Comparison of ENCODE assay signal across 23 cellular contexts in genomic region chr17:63370696-63371095, GRCh38.
"Had no signal": no experiment of that assay in that cellular context is flagged by ENCODE, and none has a peak within 500 bp of the region (broad histone marks: within the 10 kb centered on the region; RNA-seq: fewer than 3 reads in every experiment).

No MANE protein-coding gene starts in this region.

- H2AFZ ChIP-seq: hepatocyte had no signal

- H3K27ac ChIP-seq: hepatocyte, left ventricle myocardium inferior, ovary, right atrium auricular region, right lobe of liver, stomach, thoracic aorta, tibial artery, upper lobe of right lung had no signal

- H3K27ac Mint-ChIP-seq: memory B cell; naive thymus-derived CD4-positive, alpha-beta T cell; natural killer cell treated with Interleukin-12 subunit alpha and Interleukin-12 subunit beta and Interleukin-15 and Interleukin-18, amount 100 ng/mL, for 72 hours; progenitor cell of endocrine pancreas; stimulated activated naive B cell treated with anti-CD40 and anti-IgM and Interleukin-4, amounts not matched to agents 10 μg/mL and 1 μg/mL and 100 μg/mL, for 72 hours had no signal

- H3K27me3 Mint-ChIP-seq: natural killer cell treated with Interleukin-12 subunit alpha and Interleukin-12 subunit beta and Interleukin-15 and Interleukin-18, amount 100 ng/mL, for 72 hours; progenitor cell of endocrine pancreas; stimulated activated naive B cell treated with anti-CD40 and anti-IgM and Interleukin-4, amounts not matched to agents 10 μg/mL and 1 μg/mL and 100 μg/mL, for 72 hours had no signal

- H3K27me3 ChIP-seq: hepatocyte, ovary, right atrium auricular region, right lobe of liver, stomach, tibial artery, upper lobe of right lung had no signal

- H3K4me3 Mint-ChIP-seq: memory B cell; naive thymus-derived CD4-positive, alpha-beta T cell; natural killer cell treated with Interleukin-12 subunit alpha and Interleukin-12 subunit beta and Interleukin-15 and Interleukin-18, amount 100 ng/mL, for 72 hours; stimulated activated naive B cell treated with anti-CD40 and anti-IgM and Interleukin-4, amounts not matched to agents 10 μg/mL and 1 μg/mL and 100 μg/mL, for 72 hours had no signal

- H3K4me1 Mint-ChIP-seq: memory B cell; naive thymus-derived CD4-positive, alpha-beta T cell; stimulated activated naive B cell treated with anti-CD40 and anti-IgM and Interleukin-4, amounts not matched to agents 10 μg/mL and 1 μg/mL and 100 μg/mL, for 72 hours had no signal

- H3K9me3 ChIP-seq: left ventricle myocardium inferior, mucosa of descending colon, ovary, right atrium auricular region, right lobe of liver, stomach, thoracic aorta, tibial artery, upper lobe of right lung had no signal

- ATAC-seq: mucosa of descending colon; naive thymus-derived CD4-positive, alpha-beta T cell; natural killer cell treated with Interleukin-12 subunit alpha and Interleukin-12 subunit beta and Interleukin-15 and Interleukin-18, amount 100 ng/mL, for 72 hours; right lobe of liver; stimulated activated naive B cell treated with anti-CD40 and anti-IgM and Interleukin-4, amounts not matched to agents 10 μg/mL and 1 μg/mL and 100 μg/mL, for 72 hours; stimulated activated naive CD8-positive, alpha-beta T cell treated with anti-CD3 and anti-CD28 coated beads, Interleukin-15, Interleukin-2, amounts not matched to agents 100 U/mL and 50 U/mL, for 24 hours; upper lobe of right lung had no signal

- DNase-seq: islet precursor cell; left ventricle myocardium inferior; midbrain; mucosa of descending colon; naive thymus-derived CD4-positive, alpha-beta T cell; ovary; right lobe of liver; stimulated activated CD4-positive, alpha-beta T cell treated with anti-CD3 and anti-CD28 coated beads, Interleukin-1b, Interleukin-23, amount 100 ng/mL, for 48 hours; stimulated activated CD4-positive, alpha-beta T cell treated with anti-CD3 and anti-CD28 coated beads, Interleukin-2, amount 100 ng/mL, for 48 hours; stimulated activated CD4-positive, alpha-beta T cell treated with anti-CD3 and anti-CD28 coated beads, Interleukin-4, amount 100 ng/mL, for 4 hours; stimulated activated CD8-positive, alpha-beta memory T cell treated with anti-CD3 and anti-CD28 coated beads, Interleukin-4, amount 100 ng/mL, for 48 hours; stimulated activated naive B cell treated with anti-CD40 and anti-IgM and Interleukin-4, amounts not matched to agents 10 μg/mL and 1 μg/mL and 100 μg/mL, for 72 hours; stimulated activated naive CD8-positive, alpha-beta T cell treated with anti-CD3 and anti-CD28 coated beads, Interleukin-15, Interleukin-2, amounts not matched to agents 100 U/mL and 50 U/mL, for 24 hours; stomach; tibial artery; upper lobe of right lung had no signal

- H3K36me3 Mint-ChIP-seq: memory B cell; natural killer cell treated with Interleukin-12 subunit alpha and Interleukin-12 subunit beta and Interleukin-15 and Interleukin-18, amount 100 ng/mL, for 72 hours; stimulated activated naive B cell treated with anti-CD40 and anti-IgM and Interleukin-4, amounts not matched to agents 10 μg/mL and 1 μg/mL and 100 μg/mL, for 72 hours had no signal

- H3K4me2 ChIP-seq: hepatocyte, smooth muscle cell had no signal

- H3K36me3 ChIP-seq: left ventricle myocardium inferior, ovary, right atrium auricular region, right lobe of liver, stomach, thoracic aorta, tibial artery had no signal

- H3K79me2 ChIP-seq: hepatocyte had no signal

- H3K4me1 ChIP-seq: right atrium auricular region, right lobe of liver, stomach, tibial artery, upper lobe of right lung had no signal

- H3K4me3 ChIP-seq: hepatocyte, left ventricle myocardium inferior, mucosa of descending colon, ovary, right atrium auricular region, right lobe of liver, smooth muscle cell, stomach, thoracic aorta, tibial artery, upper lobe of right lung had no signal
